ENCODE assay signal across 1 cellular context in the genomic region with DNA sequence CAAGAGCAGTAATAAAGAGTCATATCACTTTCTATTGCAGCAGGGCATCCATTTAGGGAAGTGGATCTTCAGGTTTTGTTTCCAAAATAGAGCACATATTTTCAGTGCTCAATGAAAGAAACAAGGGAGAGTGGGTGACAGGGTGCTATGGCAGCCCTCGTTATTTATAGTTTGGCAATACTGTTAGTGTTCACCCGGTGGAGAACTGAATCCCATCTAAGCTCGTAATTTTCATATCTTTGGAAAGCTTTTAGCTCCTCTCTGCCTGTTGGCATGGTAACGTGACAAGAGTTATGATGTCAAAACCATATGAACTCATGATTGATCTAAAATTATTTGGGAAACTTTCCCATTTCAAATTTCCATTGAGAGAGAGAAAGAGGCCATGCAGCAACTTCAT.
TF ChIP-seq lines count a peak whose summit lies in the region.

No MANE protein-coding gene starts in this region.

TF ChIP-seq in H1, 55 proteins besides CTCF, POLR2A, EP300 and RAD21 (continued from another document):
- TF ChIP-seq ATF2 (IDR thresholded peaks at IDR 0.05; ENCODE audit: low read length) = no peak
- TF ChIP-seq SP2 (IDR thresholded peaks at IDR 0.05; ENCODE audit: low read length) = no peak
- no peak for TF ChIP-seq CBX8 (IDR thresholded peaks at IDR 0.05; ENCODE audit: borderline replicate concordance, low read depth, low read length)
- no peak for TF ChIP-seq EZH2 (IDR thresholded peaks at IDR 0.05; ENCODE audit: low read depth, low read length, severe bottlenecking)
- TF ChIP-seq HDAC6 (IDR thresholded peaks at IDR 0.05; ENCODE audit: low read depth, low read length) = no peak
- no peak for TF ChIP-seq SP1 (IDR thresholded peaks at IDR 0.05; ENCODE audit: low read depth, low read length)
- TF ChIP-seq RXRA (IDR thresholded peaks at IDR 0.05; ENCODE audit: insufficient read depth, low read depth, low read length) = no peak
- no peak for TF ChIP-seq GTF2F1 (IDR thresholded peaks at IDR 0.05; ENCODE audit: borderline replicate concordance, low read depth, low read length)
- no peak for TF ChIP-seq CBX5 (IDR thresholded peaks at IDR 0.05; ENCODE audit: low read depth, low read length)
